In the genomic region with DNA sequence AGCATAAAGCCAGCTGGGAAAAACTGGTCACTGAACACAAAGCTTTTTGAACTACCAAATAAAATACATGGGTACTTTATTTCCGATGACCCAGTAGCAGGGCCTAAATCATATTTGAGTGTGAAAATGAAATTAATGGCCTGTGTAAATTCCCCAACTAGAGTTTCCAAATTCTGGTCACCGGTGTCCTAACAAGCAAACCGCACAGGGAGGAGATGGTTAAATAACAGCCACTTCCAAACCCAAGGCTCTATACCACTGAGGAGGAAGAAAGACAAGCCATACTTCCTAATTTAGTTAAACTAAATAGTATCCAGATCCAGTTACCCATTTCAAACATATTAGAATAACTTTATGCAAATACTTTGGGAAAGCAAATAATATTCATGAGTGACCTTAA, we compare ENCODE assay signal across 16 cellular contexts.
"Had no signal": no experiment of that assay in that cellular context is flagged by ENCODE, and none has a peak within 500 bp of the region (broad histone marks: within the 10 kb centered on the region; RNA-seq: fewer than 3 reads in every experiment).

No MANE protein-coding gene starts in this region.

- H3K27me3 ChIP-seq: sigmoid colon, thyroid gland had no signal

- H3K27ac Mint-ChIP-seq: activated naive CD4-positive, alpha-beta T cell treated with anti-CD3 and anti-CD28 coated beads, Interleukin-2, amount 10 ng/mL, durations not matched to agents 7 days and 5 days; stimulated activated naive B cell treated with anti-CD40 and anti-IgM and Interleukin-4, amounts not matched to agents 10 μg/mL and 1 μg/mL and 100 μg/mL, for 72 hours had no signal

- H3K36me3 Mint-ChIP-seq: activated naive CD4-positive, alpha-beta T cell treated with anti-CD3 and anti-CD28 coated beads, Interleukin-2, amount 10 ng/mL, durations not matched to agents 7 days and 5 days; naive B cell had no signal

- H3K9me3 Mint-ChIP-seq: activated naive CD4-positive, alpha-beta T cell treated with anti-CD3 and anti-CD28 coated beads, Interleukin-2, amount 10 ng/mL, durations not matched to agents 7 days and 5 days; naive B cell; stimulated activated naive B cell treated with anti-CD40 and anti-IgM and Interleukin-4, amounts not matched to agents 10 μg/mL and 1 μg/mL and 100 μg/mL, for 72 hours had no signal

- H3K4me1 ChIP-seq: sigmoid colon had no signal

- H3K4me3 Mint-ChIP-seq: activated naive CD4-positive, alpha-beta T cell treated with anti-CD3 and anti-CD28 coated beads, Interleukin-2, amount 10 ng/mL, durations not matched to agents 7 days and 5 days; stimulated activated naive B cell treated with anti-CD40 and anti-IgM and Interleukin-4, amounts not matched to agents 10 μg/mL and 1 μg/mL and 100 μg/mL, for 72 hours had no signal

- H3K36me3 ChIP-seq: sigmoid colon, thyroid gland had no signal

- H3K27me3 Mint-ChIP-seq: activated naive CD4-positive, alpha-beta T cell treated with anti-CD3 and anti-CD28 coated beads, Interleukin-2, amount 10 ng/mL, durations not matched to agents 7 days and 5 days; naive B cell; stimulated activated naive B cell treated with anti-CD40 and anti-IgM and Interleukin-4, amounts not matched to agents 10 μg/mL and 1 μg/mL and 100 μg/mL, for 72 hours had no signal

- H3K9me3 ChIP-seq: mucosa of descending colon, sigmoid colon, thyroid gland had no signal

- ATAC-seq: left lobe of liver; mucosa of descending colon; stimulated activated naive B cell treated with anti-CD40 and anti-IgM and Interleukin-4, amounts not matched to agents 10 μg/mL and 1 μg/mL and 100 μg/mL, for 72 hours had no signal

- DNase-seq: activated CD4-positive, alpha-beta T cell treated with anti-CD3 and anti-CD28 coated beads, Interleukin-2, amount 50 U/mL, for 1 hour; activated CD4-positive, CD25-positive, alpha-beta regulatory T cell treated with anti-CD3 and anti-CD28 coated beads, Interleukin-2, amount 50 U/mL, for 72 hours; activated CD8-positive, alpha-beta memory T cell treated with anti-CD3 and anti-CD28 coated beads for 24 hours; activated CD8-positive, alpha-beta memory T cell treated with anti-CD3 and anti-CD28 coated beads, Interleukin-2, amount 50 U/mL, for 48 hours; activated effector memory CD4-positive, alpha-beta T cell treated with Interleukin-2 at 50 U/mL for 16 hours; activated naive CD4-positive, alpha-beta T cell treated with anti-CD3 and anti-CD28 coated beads, Interleukin-2, amount 10 ng/mL, durations not matched to agents 7 days and 5 days; activated T-cell treated with anti-CD3 and anti-CD28 coated beads, Interleukin-2, amount 50 U/mL, for 48 hours; aorta; kidney; mucosa of descending colon; naive B cell; sigmoid colon; stimulated activated naive B cell treated with anti-CD40 and anti-IgM and Interleukin-4, amounts not matched to agents 10 μg/mL and 1 μg/mL and 100 μg/mL, for 72 hours; thyroid gland had no signal

- H3K27ac ChIP-seq: coronary artery, sigmoid colon, thyroid gland had no signal

- H3K4me3 ChIP-seq: coronary artery, mucosa of descending colon, sigmoid colon, thyroid gland had no signal
